Comparison of ENCODE assay signal across 21 cellular contexts in genomic region chr15:39051931-39052705, GRCh38.
"Had no signal": no experiment of that assay in that cellular context is flagged by ENCODE, and none has a peak within 500 bp of the region (broad histone marks: within the 10 kb centered on the region; RNA-seq: fewer than 3 reads in every experiment).

No MANE protein-coding gene starts in this region.

- DNase-seq: activated CD4-positive, alpha-beta memory T cell treated with anti-CD3 and anti-CD28 coated beads for 36 hours; activated CD4-positive, alpha-beta T cell treated with anti-CD3 and anti-CD28 coated beads, Interleukin-2, amount 10 ng/mL, durations not matched to agents 24 days and 14 days; activated CD8-positive, alpha-beta memory T cell treated with anti-CD3 and anti-CD28 coated beads, Interleukin-2, amount 50 U/mL, for 4 hours; activated effector memory CD4-positive, alpha-beta T cell treated with anti-CD3 and anti-CD28 coated beads, Interleukin-2, amount 50 U/mL, for 16 hours; activated naive CD4-positive, alpha-beta T cell treated with anti-CD3 and anti-CD28 coated beads for 36 hours; activated naive CD8-positive, alpha-beta T cell treated with anti-CD3 and anti-CD28 coated beads for 36 hours; activated T-cell treated with anti-CD3 and anti-CD28 coated beads, Interleukin-2, amount 50 U/mL, for 1 hour; adrenal gland; aorta; brain microvascular endothelial cell; dermis blood vessel endothelial cell; effector CD4-positive, alpha-beta T cell; esophagus squamous epithelium; foreskin melanocyte; left ventricle myocardium inferior; right lobe of liver; stimulated activated CD4-positive, alpha-beta T cell treated with anti-CD3 and anti-CD28 coated beads, Interleukin-2, amount 100 ng/mL, for 48 hours; T-helper 9 cell; trophoblast cell; WERI-Rb-1 had no signal

- ATAC-seq: activated CD4-positive, CD25-positive, alpha-beta regulatory T cell treated with anti-CD3 and anti-CD28 coated beads, Interleukin-2, amount 50 U/mL, for 24 hours; right lobe of liver had no signal
